Comparison of ENCODE assay signal across 25 cellular contexts in genomic region chr13:40632915-40633314, GRCh38.
"Had no signal": no experiment of that assay in that cellular context is flagged by ENCODE, and none has a peak within 500 bp of the region (broad histone marks: within the 10 kb centered on the region; RNA-seq: fewer than 3 reads in every experiment).

No MANE protein-coding gene starts in this region.

- H3K9me3 Mint-ChIP-seq: stimulated activated naive CD8-positive, alpha-beta T cell treated with anti-CD3 and anti-CD28 coated beads, Interleukin-15, Interleukin-2, amounts not matched to agents 100 ng/mL and 50 ng/mL, for 24 hours had no signal

- H3K4me3 ChIP-seq: gastroesophageal sphincter, left ventricle myocardium inferior, SK-N-MC, thyroid gland, upper lobe of right lung had no signal

- DNase-seq: activated CD4-positive, alpha-beta T cell treated with anti-CD3 and anti-CD28 coated beads, Interleukin-2, amount 50 U/mL, for 48 hours; activated CD4-positive, CD25-positive, alpha-beta regulatory T cell treated with anti-CD3 and anti-CD28 coated beads, Interleukin-2, amount 50 U/mL, for 72 hours; activated effector memory CD4-positive, alpha-beta T cell treated with Interleukin-2 at 50 U/mL for 16 hours; activated naive CD4-positive, alpha-beta T cell treated with anti-CD3 and anti-CD28 coated beads, Interleukin-2, amount 50 U/mL, for 16 hours; amniotic stem cell; cortex of kidney; head of caudate nucleus; hypothalamus; left ventricle myocardium inferior; mammary epithelial cell; nephron progenitor cell; right cardiac atrium; stimulated activated CD4-positive, alpha-beta T cell treated with anti-CD3 and anti-CD28 coated beads, Interleukin-12 subunit alpha, Interleukin-12 subunit beta, amount 100 ng/mL, for 4 hours; substantia nigra; thyroid gland; upper lobe of right lung; WERI-Rb-1 had no signal

- H3K27me3 Mint-ChIP-seq: stimulated activated naive CD8-positive, alpha-beta T cell treated with anti-CD3 and anti-CD28 coated beads, Interleukin-15, Interleukin-2, amounts not matched to agents 100 ng/mL and 50 ng/mL, for 24 hours had no signal

- FAIRE-seq: bronchial epithelial cell, TTC549 had no signal

- H3K9me3 ChIP-seq: gastroesophageal sphincter, left ventricle myocardium inferior, thyroid gland, upper lobe of right lung had no signal

- H3K4me1 ChIP-seq: parathyroid adenoma had no signal

- H3K27ac Mint-ChIP-seq: mesothelial cell of epicardium; nephron progenitor cell; stimulated activated naive CD8-positive, alpha-beta T cell treated with anti-CD3 and anti-CD28 coated beads, Interleukin-15, Interleukin-2, amounts not matched to agents 100 ng/mL and 50 ng/mL, for 24 hours had no signal

- H3K4me3 Mint-ChIP-seq: mesothelial cell of epicardium; nephron progenitor cell; stimulated activated naive CD8-positive, alpha-beta T cell treated with anti-CD3 and anti-CD28 coated beads, Interleukin-15, Interleukin-2, amounts not matched to agents 100 ng/mL and 50 ng/mL, for 24 hours had no signal

- H3K27me3 ChIP-seq: gastroesophageal sphincter, thyroid gland, upper lobe of right lung had no signal

- H3K27ac ChIP-seq: epithelial cell of prostate, gastroesophageal sphincter, left ventricle myocardium inferior, parathyroid adenoma, SK-N-MC, thyroid gland, upper lobe of right lung, WERI-Rb-1 had no signal

- H3K36me3 ChIP-seq: left ventricle myocardium inferior, thyroid gland, upper lobe of right lung, WERI-Rb-1 had no signal

- ATAC-seq: gastroesophageal sphincter, right cardiac atrium, upper lobe of right lung had no signal
